In the genomic region with DNA sequence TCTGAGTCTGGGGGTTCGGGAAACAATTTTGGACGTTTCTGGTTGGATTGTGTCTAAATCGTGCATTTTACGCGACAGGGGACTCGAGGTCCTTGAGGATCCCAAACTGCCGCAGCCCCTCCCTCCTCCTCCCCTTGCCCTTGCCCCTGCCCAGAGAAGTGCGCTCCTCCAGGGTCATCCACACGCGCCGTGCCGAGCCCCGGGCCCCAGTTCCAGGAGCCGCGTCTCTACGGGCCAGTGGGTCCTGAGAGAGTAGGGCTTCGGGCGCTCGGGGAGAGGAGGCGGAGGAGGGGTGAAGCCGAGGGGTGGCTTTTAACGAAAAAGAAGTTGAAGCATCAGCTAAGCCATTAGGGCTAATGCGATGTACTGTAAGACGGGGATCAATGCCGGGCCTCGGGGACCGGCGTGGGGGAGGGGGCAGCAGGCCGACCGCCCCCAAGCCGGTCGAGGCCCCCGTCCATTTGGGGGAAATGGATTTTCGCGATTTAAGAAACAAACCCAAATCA, we compare ENCODE assay signal across 2 cellular contexts.
TF ChIP-seq lines count a peak whose summit lies in the region.

No MANE protein-coding gene starts in this region.

TF ChIP-seq in A549, 52 proteins besides CTCF, POLR2A, EP300 and RAD21:
- TF ChIP-seq CBX2 (IDR thresholded peaks at IDR 0.05; ENCODE audit: borderline replicate concordance, low read depth) (no peak), ESRRA (IDR thresholded peaks at IDR 0.05; ENCODE audit: borderline replicate concordance, low read length) (no peak)
- TF ChIP-seq, protein P1, sequence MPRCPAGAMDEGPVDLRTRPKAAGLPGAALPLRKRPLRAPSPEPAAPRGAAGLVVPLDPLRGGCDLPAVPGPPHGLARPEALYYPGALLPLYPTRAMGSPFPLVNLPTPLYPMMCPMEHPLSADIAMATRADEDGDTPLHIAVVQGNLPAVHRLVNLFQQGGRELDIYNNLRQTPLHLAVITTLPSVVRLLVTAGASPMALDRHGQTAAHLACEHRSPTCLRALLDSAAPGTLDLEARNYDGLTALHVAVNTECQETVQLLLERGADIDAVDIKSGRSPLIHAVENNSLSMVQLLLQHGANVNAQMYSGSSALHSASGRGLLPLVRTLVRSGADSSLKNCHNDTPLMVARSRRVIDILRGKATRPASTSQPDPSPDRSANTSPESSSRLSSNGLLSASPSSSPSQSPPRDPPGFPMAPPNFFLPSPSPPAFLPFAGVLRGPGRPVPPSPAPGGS (IDR thresholded peaks at IDR 0.05), result no peak

TF ChIP-seq in neural cell, 6 proteins besides CTCF, POLR2A, EP300 and RAD21:
- TF ChIP-seq POLR2AphosphoS5 (IDR thresholded peaks at IDR 0.05) (no peak), EZH2 (IDR thresholded peaks at IDR 0.05; ENCODE audit: borderline replicate concordance, insufficient read depth, low read length, poor library complexity, severe bottlenecking) (no peak), SMC3 (conservative IDR thresholded peaks at IDR 0.05; ENCODE audit: poor library complexity) (no peak), TAF1 (IDR thresholded peaks at IDR 0.05; ENCODE audit: low read depth) (no peak), MXI1 (conservative IDR thresholded peaks at IDR 0.05; ENCODE audit: poor library complexity, severe bottlenecking) (no peak)
- TF ChIP-seq, protein P2, sequence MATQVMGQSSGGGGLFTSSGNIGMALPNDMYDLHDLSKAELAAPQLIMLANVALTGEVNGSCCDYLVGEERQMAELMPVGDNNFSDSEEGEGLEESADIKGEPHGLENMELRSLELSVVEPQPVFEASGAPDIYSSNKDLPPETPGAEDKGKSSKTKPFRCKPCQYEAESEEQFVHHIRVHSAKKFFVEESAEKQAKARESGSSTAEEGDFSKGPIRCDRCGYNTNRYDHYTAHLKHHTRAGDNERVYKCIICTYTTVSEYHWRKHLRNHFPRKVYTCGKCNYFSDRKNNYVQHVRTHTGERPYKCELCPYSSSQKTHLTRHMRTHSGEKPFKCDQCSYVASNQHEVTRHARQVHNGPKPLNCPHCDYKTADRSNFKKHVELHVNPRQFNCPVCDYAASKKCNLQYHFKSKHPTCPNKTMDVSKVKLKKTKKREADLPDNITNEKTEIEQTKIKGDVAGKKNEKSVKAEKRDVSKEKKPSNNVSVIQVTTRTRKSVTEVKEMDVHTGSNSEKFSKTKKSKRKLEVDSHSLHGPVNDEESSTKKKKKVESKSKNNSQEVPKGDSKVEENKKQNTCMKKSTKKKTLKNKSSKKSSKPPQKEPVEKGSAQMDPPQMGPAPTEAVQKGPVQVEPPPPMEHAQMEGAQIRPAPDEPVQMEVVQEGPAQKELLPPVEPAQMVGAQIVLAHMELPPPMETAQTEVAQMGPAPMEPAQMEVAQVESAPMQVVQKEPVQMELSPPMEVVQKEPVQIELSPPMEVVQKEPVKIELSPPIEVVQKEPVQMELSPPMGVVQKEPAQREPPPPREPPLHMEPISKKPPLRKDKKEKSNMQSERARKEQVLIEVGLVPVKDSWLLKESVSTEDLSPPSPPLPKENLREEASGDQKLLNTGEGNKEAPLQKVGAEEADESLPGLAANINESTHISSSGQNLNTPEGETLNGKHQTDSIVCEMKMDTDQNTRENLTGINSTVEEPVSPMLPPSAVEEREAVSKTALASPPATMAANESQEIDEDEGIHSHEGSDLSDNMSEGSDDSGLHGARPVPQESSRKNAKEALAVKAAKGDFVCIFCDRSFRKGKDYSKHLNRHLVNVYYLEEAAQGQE (IDR thresholded peaks at IDR 0.05; ENCODE audit: borderline replicate concordance), result no peak
TF ChIP-seq in neural cell: peak in this region for 0.
